In the genomic region with DNA sequence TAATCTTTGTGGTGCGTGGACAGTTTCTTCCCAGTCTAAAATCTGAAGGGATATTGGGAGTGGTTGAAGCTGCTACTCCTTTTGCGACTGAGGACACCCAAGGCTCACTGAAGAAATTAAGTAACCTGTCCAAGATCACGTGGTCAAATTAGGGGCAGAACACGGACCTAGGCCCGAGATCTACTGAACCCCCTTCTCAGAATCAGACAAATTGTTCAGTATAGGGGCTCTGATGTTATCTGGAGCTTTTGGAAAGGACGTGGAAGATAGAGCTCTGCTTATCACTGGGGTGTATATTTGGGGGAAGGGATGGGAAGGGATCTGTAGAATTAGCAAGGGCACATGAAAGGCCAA, we compare ENCODE assay signal across 9 cellular contexts. TPM values are rescaled to one million over a fixed set of nuclear protein-coding genes. Genes with fewer than 3 reads are reported as not detected.
DNase-seq lines count a peak whose midpoint lies in the region; ATAC-seq, FAIRE-seq and TF ChIP-seq lines count a peak whose summit lies in the region.
"Had no signal": no experiment of that assay in that cellular context is flagged by ENCODE, and none has a peak within 500 bp of the region (broad histone marks: within the 10 kb centered on the region; RNA-seq: fewer than 3 reads in every experiment).

No MANE protein-coding gene starts in this region.

- H3K4me2 ChIP-seq in HepG2 (ENCODE audit: low read depth, low read length) = peak overlapping the region; percentile 91

- no peaks in the 10 kb centered on the region for H3K9me3 Mint-ChIP-seq in activated naive CD4-positive, alpha-beta T cell treated with anti-CD3 and anti-CD28 coated beads for 36 hours

- POLR2A ChIA-PET in HepG2 (lab: Yijun Ruan, JAX) = interaction anchor here (0.6 to 2.1 kb wide), 9 partner anchors 10 to 316 kb away, joined by 3 to 7 read pairs (median 4); a partner anchor contains a TSS

- peaks cover 29% of the 10 kb centered on the region for H3K4me1 Mint-ChIP-seq in activated naive CD4-positive, alpha-beta T cell treated with anti-CD3 and anti-CD28 coated beads for 36 hours (ENCODE audit: low read depth)

- no peak for TF ChIP-seq RAD21 in HepG2 (CRISPR knock-in tag; IDR thresholded peaks at IDR 0.05)

- no peaks in the 10 kb centered on the region for H3K9me3 ChIP-seq in adrenal gland (replicated peaks in 1 of 3)
- H3K9me3 ChIP-seq in HepG2 (ENCODE audit: low read length) = no peaks in the 10 kb centered on the region
- no peaks in the 10 kb centered on the region for H3K9me3 ChIP-seq in upper lobe of left lung

- H3K36me3 ChIP-seq in adrenal gland (replicated peaks in 1 of 2) = no peaks in the 10 kb centered on the region
- H3K36me3 ChIP-seq in HepG2 (replicated peaks in 1 of 2; ENCODE audit: control insufficient read depth in 1 of 2, insufficient read depth in 2 of 2, low read length in 2 of 2) = no peaks in the 10 kb centered on the region
- no peaks in the 10 kb centered on the region for H3K36me3 ChIP-seq in upper lobe of left lung

- H3K4me1 ChIP-seq in adrenal gland (replicated peaks in 1 of 2) (peaks cover 0 to 5% of the 10 kb centered on the region in 2 donors), HepG2 (ENCODE audit: insufficient read depth, low read length) (peaks cover 27% of the 10 kb centered on the region), upper lobe of left lung (peaks cover 9 to 22% (median 15%) of the 10 kb centered on the region in 4 donors)

- no peak; the same call in 2 of the 3 replicates for ATAC-seq in HepG2
- peak in 1 of 2 donors; percentile 1 for ATAC-seq in upper lobe of left lung (ENCODE audit: low FRiP score in 2 of 2)
- no peak for ATAC-seq in HG03521 (IDR thresholded peaks at IDR 0.05; ENCODE audit: unreplicated experiment)

- H3K27ac ChIP-seq in adrenal gland (peak overlapping the region in 3 of 5 donors; percentile 75 to 91 (median 83)), HepG2 (ENCODE audit: extremely low read length, insufficient read depth, low read length) (peak overlapping the region; percentile 87), upper lobe of left lung (peak overlapping the region; percentile 79 to 93 (median 88))

- 5 to 9% (median 7%) methylated on average over 6 of the region's 6 CpGs for WGBS in adrenal gland, 4 donors
- whole genome bisulfite sequencing in HepG2 (ENCODE audit: low lambda C conversion rate) = 6% methylated on average over 6 of the region's 6 CpGs
- WGBS in upper lobe of left lung, 2 donors = 6 to 8% methylated on average over 6 of the region's 6 CpGs

- H3K27me3 ChIP-seq in adrenal gland = no peaks in the 10 kb centered on the region
- H3K27me3 ChIP-seq in HepG2 (ENCODE audit: control insufficient read depth in 1 of 2, insufficient read depth in 2 of 2, low read length in 2 of 2) = no peaks in the 10 kb centered on the region; a peak in 2 of 5 replicates
- H3K27me3 ChIP-seq in upper lobe of left lung = no peaks in the 10 kb centered on the region

- DNase-seq in activated naive CD4-positive, alpha-beta T cell treated with anti-CD3 and anti-CD28 coated beads for 36 hours = no peak
- DNase-seq in activated naive CD4-positive, alpha-beta T cell treated with anti-CD3 and anti-CD28 coated beads, Interleukin-2, amount 50 U/mL, for 16 hours = no peak
- DNase-seq in adrenal gland (peak in 1 of 7 donors; percentile 43), HepG2 (ENCODE audit: low spot score) (no peak), upper lobe of left lung (no peak), SHP77 (lab: John Stamatoyannopoulos, UW) (no peak), iPS-NIHi7 (ENCODE audit: extremely low spot score) (no peak)

- H3K27ac Mint-ChIP-seq in activated naive CD4-positive, alpha-beta T cell treated with anti-CD3 and anti-CD28 coated beads for 36 hours = peak overlapping the region; percentile 89

- no peaks in the 10 kb centered on the region for H3K27me3 Mint-ChIP-seq in activated naive CD4-positive, alpha-beta T cell treated with anti-CD3 and anti-CD28 coated beads for 36 hours (ENCODE audit: low read depth)

- H4K20me1 ChIP-seq in HepG2 (ENCODE audit: insufficient read depth, low read length) = no peaks in the 10 kb centered on the region

- H3K36me3 Mint-ChIP-seq in activated naive CD4-positive, alpha-beta T cell treated with anti-CD3 and anti-CD28 coated beads for 36 hours (ENCODE audit: low read depth) = no peaks in the 10 kb centered on the region

- TF ChIP-seq POLR2A in adrenal gland (IDR thresholded peaks at IDR 0.05) (no peak), HepG2 (IDR thresholded peaks at IDR 0.05; ENCODE audit: insufficient read depth in 1 of 2, low read depth in 2 of 2, low read length in 2 of 2) (no peak), upper lobe of left lung (IDR thresholded peaks at IDR 0.05) (no peak)

- TF ChIP-seq CTCF in adrenal gland (IDR thresholded peaks at IDR 0.05) (no peak), HepG2 (CRISPR knock-in tag; IDR thresholded peaks at IDR 0.05) (no peak), upper lobe of left lung (IDR thresholded peaks at IDR 0.05) (no peak)

- intact Hi-C loops in activated naive CD4-positive, alpha-beta T cell treated with anti-CD3 and anti-CD28 coated beads for 36 hours (cut with micrococcal nuclease) = loop anchor here (10.0 kb wide), 1 partner anchor 911 kb away; a partner anchor contains a TSS
- intact Hi-C loops in adrenal gland (cut with DNase I) (loop anchor here (10.0 kb wide), 1 partner anchor 281 kb away; no protein-coding TSS in a partner anchor), HepG2 (cut with micrococcal nuclease; ENCODE audit: unreplicated experiment) (loop anchor here (10.0 kb wide), 1 partner anchor 151 kb away; no protein-coding TSS in a partner anchor)

- peak overlapping the region; percentile 66 for H2AFZ ChIP-seq in HepG2 (ENCODE audit: low read length)

- no TSS peak for BruUV-seq in HepG2 (replicated peaks; lab: Mats Ljungman, UMichigan)

- H3K9ac ChIP-seq in HepG2 (ENCODE audit: insufficient read depth, low read depth, low read length) = peak overlapping the region; percentile 91

- H3K4me3 ChIP-seq in adrenal gland (peak overlapping the region in 2 of 4 donors; percentile 80 to 85), HepG2 (replicated peaks in 1 of 3; ENCODE audit: insufficient read depth in 1 of 3, low read depth in 2 of 3, low read length in 3 of 3) (peak overlapping the region; percentile 75 to 97 (median 91)), upper lobe of left lung (peak overlapping the region; percentile 67 to 89 (median 82))

- peak overlapping the region; percentile 96 for H3K4me3 Mint-ChIP-seq in activated naive CD4-positive, alpha-beta T cell treated with anti-CD3 and anti-CD28 coated beads for 36 hours

- in situ Hi-C loops in HepG2 (cut with HindIII; ENCODE audit: extremely low pct_ligation_motif_present, low pct_unique_long_range_greater_than_20kb) = loop anchor here (5.0 kb wide), 1 partner anchor 278 kb away; no protein-coding TSS in a partner anchor

- no peaks in the 10 kb centered on the region for H3K79me2 ChIP-seq in HepG2 (ENCODE audit: insufficient read depth, low read length)

- TF ChIP-seq EP300 in HepG2 (IDR thresholded peaks at IDR 0.05; ENCODE audit: low read depth in 2 of 2, low read length in 2 of 2) (no peak), HepG2 (CRISPR knock-in tag; IDR thresholded peaks at IDR 0.05; ENCODE audit: borderline replicate concordance) (no peak), upper lobe of left lung (IDR thresholded peaks at IDR 0.05) (no peak)

- FAIRE-seq in HepG2 (lab: Jason Lieb, UNC) = no peak
- FAIRE-seq: colon had no signal

- CTCF ChIA-PET in activated naive CD4-positive, alpha-beta T cell treated with anti-CD3 and anti-CD28 coated beads for 36 hours (lab: Charles Lee) = interaction anchor here (0.6 to 2.1 kb wide), 6 partner anchors 9 to 268 kb away, joined by 3 to 11 read pairs (median 4); no protein-coding TSS in a partner anchor
- CTCF ChIA-PET in HepG2 (lab: Yijun Ruan, JAX; ENCODE audit: low intra/inter-chr PET ratio, low total read pairs) = interaction anchor here (1.1 to 1.7 kb wide), 5 partner anchors 95 to 316 kb away, joined by 3 to 6 read pairs (median 4); no protein-coding TSS in a partner anchor

TF ChIP-seq in HepG2, 621 proteins besides CTCF, POLR2A, EP300 and RAD21 (continues in another document):
- no peak for TF ChIP-seq ZNF30 (CRISPR knock-in tag; IDR thresholded peaks at IDR 0.05)

RNA-seq across cellular contexts. Expression of a gene that starts 0.9 kb away (rescaled TPM):
- total RNA-seq in activated naive CD4-positive, alpha-beta T cell treated with anti-CD3 and anti-CD28 coated beads for 36 hours = 10 to 100 TPM; 21.6 to 22.3 TPM
- 10 to 100 TPM in 7 of 8 donors, 1 to 10 TPM in 1; 9.5 to 17.9 (median 13.5) TPM for total RNA-seq in adrenal gland
- 1 to 10 TPM; 1.9 to 7.8 (median 2.3) TPM for polyA plus RNA-seq in adrenal gland
- 13.3 and 15.3 TPM in 2 replicates for total RNA-seq in HepG2 (2016; rRNA removed; fragmentation: Illumina TruSeq; extraction: Trizol)
- 14.8 and 17.2 TPM in 2 replicates for total RNA-seq in HepG2 (2016; cell fraction: cytosol; rRNA removed; fragmentation: Illumina TruSeq; extraction: Trizol; ENCODE audit: low read depth)
- total RNA-seq in HepG2 (2016; cell fraction: insoluble cytoplasmic fraction; rRNA removed; fragmentation: Illumina TruSeq; extraction: Trizol) = 13.7 and 14.2 TPM in 2 replicates
- total RNA-seq in HepG2 (2016; cell fraction: membrane; rRNA removed; fragmentation: Illumina TruSeq; extraction: Trizol) = 9.3 and 11.0 TPM in 2 replicates
- 16.2 and 19.2 TPM in 2 replicates for total RNA-seq in HepG2 (2016; cell fraction: nucleus; rRNA removed; fragmentation: Illumina TruSeq; extraction: Trizol)
- 6.6 and 7.2 TPM in 2 replicates for polyA plus RNA-seq in HepG2 (2011; rRNA removed)
- 4.1 and 5.0 TPM in 2 replicates for polyA plus RNA-seq in HepG2 (2011; cell fraction: cytosol; rRNA removed)
- 5.8 and 10.1 TPM in 2 replicates for polyA plus RNA-seq in HepG2 (2011; cell fraction: nucleus; rRNA removed)
- 5.7 and 6.7 TPM in 2 replicates for polyA plus RNA-seq in HepG2 (2012)
- 0.63 and 0.68 TPM in 2 replicates for polyA plus RNA-seq in HepG2 (2016; cell fraction: cytosol; fragmentation: Illumina TruSeq; extraction: Trizol; ENCODE audit: low read depth)
- 7.7 and 7.8 TPM in 2 replicates for polyA plus RNA-seq in HepG2 (2016; cell fraction: insoluble cytoplasmic fraction; fragmentation: Illumina TruSeq; extraction: Trizol; ENCODE audit: low read depth)
- polyA plus RNA-seq in HepG2 (2016; cell fraction: membrane; fragmentation: Illumina TruSeq; extraction: Trizol; ENCODE audit: low read depth) = 1.3 and 1.7 TPM in 2 replicates
- polyA plus RNA-seq in HepG2 (2016; cell fraction: nucleus; fragmentation: Illumina TruSeq; extraction: Trizol; ENCODE audit: insufficient read depth, low read depth) = 6.0 and 6.4 TPM in 2 replicates
- polyA minus RNA-seq in HepG2 (2011; rRNA and poly(A)+ RNA removed; ENCODE audit: low replicate concordance) = 85.5 and 144 TPM in 2 replicates
- 17.1 and 17.6 TPM in 2 replicates for polyA minus RNA-seq in HepG2 (2011; cell fraction: cytosol; rRNA and poly(A)+ RNA removed)
- 40.7 and 56.8 TPM in 2 replicates for polyA minus RNA-seq in HepG2 (2011; cell fraction: nucleus; rRNA and poly(A)+ RNA removed)
- total RNA-seq in upper lobe of left lung = 10 to 100 TPM; 11.7 to 30.4 (median 15.5) TPM
